23 cellular contexts compared by ENCODE assay signal in genomic region chr18:51520676-51521180, GRCh38.
"Had no signal": no experiment of that assay in that cellular context is flagged by ENCODE, and none has a peak within 500 bp of the region (broad histone marks: within the 10 kb centered on the region; RNA-seq: fewer than 3 reads in every experiment).

No MANE protein-coding gene starts in this region.

- H3K4me3 ChIP-seq: esophagus squamous epithelium, gastroesophageal sphincter, left ventricle myocardium inferior, lung, psoas muscle, right lobe of liver, suprapubic skin, thyroid gland, upper lobe of left lung, uterus had no signal

- H3K4me3 Mint-ChIP-seq: immature natural killer cell; naive thymus-derived CD4-positive, alpha-beta T cell; nephron progenitor cell; stimulated activated effector memory CD8-positive, alpha-beta T cell treated with anti-CD3 and anti-CD28 coated beads, Interleukin-12 subunit alpha, Interleukin-12 subunit beta, amount 100 ng/mL, for 72 hours had no signal

- DNase-seq: dermis blood vessel endothelial cell; esophagus squamous epithelium; foreskin fibroblast; immature natural killer cell; kidney; left cardiac atrium; left ventricle myocardium inferior; naive thymus-derived CD4-positive, alpha-beta T cell; nephron progenitor cell; psoas muscle; retina; right lobe of liver; stimulated activated CD4-positive, alpha-beta T cell treated with anti-CD3 and anti-CD28 coated beads, Interleukin-4, amount 100 ng/mL, for 1 hour; stimulated activated CD8-positive, alpha-beta memory T cell treated with anti-CD3 and anti-CD28 coated beads, Interleukin-4, amount 100 ng/mL, for 48 hours; stimulated activated naive CD8-positive, alpha-beta T cell treated with anti-CD3 and anti-CD28 coated beads, Interleukin-15, Interleukin-2, amounts not matched to agents 100 U/mL and 50 U/mL, for 24 hours; thyroid gland; upper lobe of left lung; uterus had no signal

- H3K9me3 Mint-ChIP-seq: naive thymus-derived CD4-positive, alpha-beta T cell; stimulated activated effector memory CD8-positive, alpha-beta T cell treated with anti-CD3 and anti-CD28 coated beads, Interleukin-12 subunit alpha, Interleukin-12 subunit beta, amount 100 ng/mL, for 72 hours had no signal

- H3K36me3 Mint-ChIP-seq: immature natural killer cell; naive thymus-derived CD4-positive, alpha-beta T cell; stimulated activated effector memory CD8-positive, alpha-beta T cell treated with anti-CD3 and anti-CD28 coated beads, Interleukin-12 subunit alpha, Interleukin-12 subunit beta, amount 100 ng/mL, for 72 hours had no signal

- H3K9me3 ChIP-seq: esophagus squamous epithelium, gastroesophageal sphincter, left ventricle myocardium inferior, psoas muscle, right lobe of liver, suprapubic skin, thyroid gland, upper lobe of left lung, uterus had no signal

- H3K4me1 Mint-ChIP-seq: immature natural killer cell; naive thymus-derived CD4-positive, alpha-beta T cell; nephron progenitor cell; stimulated activated effector memory CD8-positive, alpha-beta T cell treated with anti-CD3 and anti-CD28 coated beads, Interleukin-12 subunit alpha, Interleukin-12 subunit beta, amount 100 ng/mL, for 72 hours had no signal

- H3K4me1 ChIP-seq: esophagus squamous epithelium, gastroesophageal sphincter, left ventricle myocardium inferior, parathyroid adenoma, psoas muscle, right lobe of liver, thyroid gland, upper lobe of left lung, uterus had no signal

- H3K36me3 ChIP-seq: esophagus squamous epithelium, gastroesophageal sphincter, left ventricle myocardium inferior, right lobe of liver, suprapubic skin, thyroid gland, upper lobe of left lung, uterus had no signal

- H3K27ac Mint-ChIP-seq: immature natural killer cell; naive thymus-derived CD4-positive, alpha-beta T cell; nephron progenitor cell; stimulated activated effector memory CD8-positive, alpha-beta T cell treated with anti-CD3 and anti-CD28 coated beads, Interleukin-12 subunit alpha, Interleukin-12 subunit beta, amount 100 ng/mL, for 72 hours had no signal

- FAIRE-seq: kidney had no signal

- H3K27ac ChIP-seq: esophagus squamous epithelium, gastroesophageal sphincter, left ventricle myocardium inferior, parathyroid adenoma, psoas muscle, right lobe of liver, suprapubic skin, thyroid gland, upper lobe of left lung, uterus had no signal

- H3K27me3 ChIP-seq: esophagus squamous epithelium, gastroesophageal sphincter, right lobe of liver, suprapubic skin, thyroid gland, upper lobe of left lung, uterus had no signal
